ENCODE assay signal across 8 cellular contexts in genomic region chr7:6558837-6559236, GRCh38. TPM values are rescaled to one million over a fixed set of nuclear protein-coding genes. Genes with fewer than 3 reads are reported as not detected.
DNase-seq lines count a peak whose midpoint lies in the region; ATAC-seq lines count a peak whose summit lies in the region.

No MANE protein-coding gene starts in this region.

- peak; percentile 23 for DNase-seq in NCI-H1105 treated with DMSO at 0.1 percent for 48 hours (lab: John Stamatoyannopoulos, UW)
- no peak for DNase-seq in NCI-H1105 (lab: John Stamatoyannopoulos, UW)
- peak; percentile 83 for DNase-seq in H4 (ENCODE audit: low spot score)
- DNase-seq in OCI-M1 (lab: John Stamatoyannopoulos, UW) = peak; percentile 67
- DNase-seq in fibroblast of peridontal ligament (ENCODE audit: extremely low read depth) = peak; percentile 16

- no peak for ATAC-seq in HG03039 (IDR thresholded peaks at IDR 0.05; ENCODE audit: unreplicated experiment)
- ATAC-seq in GM21717 (IDR thresholded peaks at IDR 0.05; ENCODE audit: unreplicated experiment) = no peak
- ATAC-seq in HG02763 (IDR thresholded peaks at IDR 0.05; ENCODE audit: unreplicated experiment) = no peak

RNA-seq across cellular contexts. Expression of gene GRID2IP, which starts 7.6 kb away (rescaled TPM):
- not detected in 2 replicates for total RNA-seq in H4 (2014; rRNA removed; shearing (Covaris generic))

RNA-seq across cellular contexts. Expression of gene ZDHHC4, which starts 18.4 kb away (rescaled TPM):
- total RNA-seq in H4 (2014; rRNA removed; shearing (Covaris generic)) = 160 and 170 TPM in 2 replicates

RNA-seq across cellular contexts. Expression of gene INTS15, which starts 31.0 kb away (rescaled TPM):
- 38.6 and 44.2 TPM in 2 replicates for total RNA-seq in H4 (2014; rRNA removed; shearing (Covaris generic))

RNA-seq across cellular contexts. Expression of gene ZNF853, which starts 56.6 kb away (rescaled TPM):
- 2.8 and 3.7 TPM in 2 replicates for total RNA-seq in H4 (2014; rRNA removed; shearing (Covaris generic))
